ENCODE assay signal across 18 cellular contexts in the genomic region with DNA sequence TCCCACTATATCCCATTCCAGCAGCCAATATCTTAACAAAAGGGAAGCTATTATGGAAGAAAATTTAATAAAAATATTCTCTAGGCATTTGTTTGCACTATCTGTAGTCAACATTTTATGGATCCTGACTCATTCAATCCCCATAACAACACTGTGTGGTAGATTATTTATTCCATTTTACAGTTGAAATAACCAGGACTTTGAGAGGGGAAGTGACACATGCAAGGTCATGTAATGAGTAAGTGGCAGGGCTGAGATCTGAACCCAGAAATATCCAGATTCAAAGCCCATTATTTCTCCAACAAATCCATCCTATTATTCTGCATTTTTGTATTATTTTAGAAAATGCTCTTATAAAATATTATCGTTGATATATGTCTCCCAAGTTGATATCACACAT. TPM values are rescaled to one million over a fixed set of nuclear protein-coding genes. Genes with fewer than 3 reads are reported as not detected.
DNase-seq lines count a peak whose midpoint lies in the region; ATAC-seq and TF ChIP-seq lines count a peak whose summit lies in the region.
"Had no signal": no experiment of that assay in that cellular context is flagged by ENCODE, and none has a peak within 500 bp of the region (broad histone marks: within the 10 kb centered on the region; RNA-seq: fewer than 3 reads in every experiment).

No MANE protein-coding gene starts in this region.

- DNase-seq in AG10803 (ENCODE audit: low read depth) (peak; percentile 65), MG63 (peak; percentile 3), mammary epithelial cell (peak; percentile 77), iris pigment epithelial cell (ENCODE audit: low read depth) (peak; percentile 75), NCI-H1930 (lab: John Stamatoyannopoulos, UW) (no peak), gastrocnemius medialis (no peak), foreskin melanocyte (no peak), HuH-7.5 (ENCODE audit: low spot score) (no peak)
- DNase-seq: activated CD4-positive, alpha-beta T cell treated with anti-CD3 and anti-CD28 coated beads for 48 hours; activated naive CD8-positive, alpha-beta T cell treated with anti-CD3 and anti-CD28 coated beads, Interleukin-2, amount 10 ng/mL, durations not matched to agents 7 days and 5 days; mesendoderm; NCI-H146; NCI-H524; stimulated activated naive CD4-positive, alpha-beta T cell treated with Interleukin-2 at 50 U/mL for 16 hours had no signal

- H3K4me2 ChIP-seq in mammary epithelial cell (ENCODE audit: insufficient read depth, low read depth, low read length), result peak overlapping the region; percentile 52
- H3K4me2 ChIP-seq: KMS-11 had no signal

- ATAC-seq in gastrocnemius medialis, result no peak
- ATAC-seq: sciatic nerve had no signal

- H3K27ac ChIP-seq in mammary epithelial cell (ENCODE audit: insufficient read depth, low read depth, low read length) (peak overlapping the region; percentile 92), gastrocnemius medialis (no peak overlapping the region)
- H3K27ac ChIP-seq: esophagus muscularis mucosa, KMS-11 had no signal

- dilution Hi-C loops in mammary epithelial cell (cut with HindIII; ENCODE audit: low sequenced_read_pairs), result no loop called here

- H3K27me3 ChIP-seq in MG63 (no peaks in the 10 kb centered on the region), mammary epithelial cell (ENCODE audit: insufficient read depth, low read length) (no peaks in the 10 kb centered on the region), gastrocnemius medialis (no peaks in the 10 kb centered on the region)
- H3K27me3 ChIP-seq: esophagus muscularis mucosa had no signal

- no peak overlapping the region for H2AFZ ChIP-seq in mammary epithelial cell (ENCODE audit: low read depth, low read length)

- TF ChIP-seq POLR2A in gastrocnemius medialis (IDR thresholded peaks at IDR 0.05), result no peak

- H3K4me3 ChIP-seq in AG10803 (ENCODE audit: low read length) (no peak overlapping the region), MG63 (no peak overlapping the region), mammary epithelial cell (replicated peaks in 1 of 3; ENCODE audit: insufficient read depth in 1 of 3, low read depth in 2 of 3, low read length in 3 of 3) (no peak overlapping the region), gastrocnemius medialis (no peak overlapping the region)
- H3K4me3 ChIP-seq: esophagus muscularis mucosa, HAP-1 had no signal

- H3K4me1 ChIP-seq in mammary epithelial cell (ENCODE audit: insufficient read depth, low read length) (peaks cover 39% of the 10 kb centered on the region), gastrocnemius medialis (no peaks in the 10 kb centered on the region)
- H3K4me1 ChIP-seq: esophagus muscularis mucosa, HAP-1 had no signal

- TF ChIP-seq CTCF in AG10803 (conservative IDR thresholded peaks at IDR 0.05; ENCODE audit: low read length) (no peak), mammary epithelial cell (conservative IDR thresholded peaks at IDR 0.05 in 1 of 2, IDR thresholded peaks at IDR 0.05 in 1 of 2; ENCODE audit: extremely low read depth in 1 of 2, insufficient read depth in 1 of 2, low read depth in 1 of 2, low read length in 2 of 2) (no peak), gastrocnemius medialis (IDR thresholded peaks at IDR 0.05 in 4 of 5, conservative IDR thresholded peaks at IDR 0.05 in 1 of 5) (no peak)

- H3K9me3 ChIP-seq in MG63, result peaks cover 5% of the 10 kb centered on the region; the same call in 1 of the 2 replicates
- H3K9me3 ChIP-seq in mammary epithelial cell (replicated peaks; ENCODE audit: insufficient read depth, low read length), result no peaks in the 10 kb centered on the region
- no peaks in the 10 kb centered on the region for H3K9me3 ChIP-seq in gastrocnemius medialis
- H3K9me3 ChIP-seq: esophagus muscularis mucosa, HAP-1 had no signal

- CTCF ChIA-PET in mammary epithelial cell (lab: Charles Lee; ENCODE audit: low non-redundant PET), result no interaction called here

- no peaks in the 10 kb centered on the region for H3K79me2 ChIP-seq in mammary epithelial cell (ENCODE audit: insufficient read depth, low read length)

- peak overlapping the region; percentile 22 for H3K9ac ChIP-seq in mammary epithelial cell (ENCODE audit: insufficient read depth, low read length)
- H3K9ac ChIP-seq: KMS-11 had no signal

- in situ Hi-C loops in mammary epithelial cell (cut with MboI; ENCODE audit: low sequenced_read_pairs in 2 of 2) (loop anchor here in 1 of 2 donors (5.0 kb wide), 1 partner anchor 53 kb away; a partner anchor contains a TSS), gastrocnemius medialis (cut with MboI; ENCODE audit: low sequenced_read_pairs in 4 of 4) (no loop called here)

- no peaks in the 10 kb centered on the region for H4K20me1 ChIP-seq in mammary epithelial cell (ENCODE audit: insufficient read depth, low read length)

- intact Hi-C loops in mammary epithelial cell (cut with micrococcal nuclease) (no loop called here), gastrocnemius medialis (cut with DNase I; ENCODE audit: low total_unique reads) (no loop called here)

- 77% methylated on average over 1 of the region's 1 CpG for WGBS in mammary epithelial cell (ENCODE audit: low coverage, missing lambda C conversion rate)

- no TSS peak for BruUV-seq in mammary epithelial cell (replicated peaks; lab: Mats Ljungman, UMichigan)

- H3K36me3 ChIP-seq in MG63, result no peaks in the 10 kb centered on the region
- H3K36me3 ChIP-seq in mammary epithelial cell (ENCODE audit: insufficient read depth, low read length), result no peaks in the 10 kb centered on the region
- no peaks in the 10 kb centered on the region for H3K36me3 ChIP-seq in gastrocnemius medialis
- H3K36me3 ChIP-seq: esophagus muscularis mucosa, HAP-1 had no signal

RNA-seq across cellular contexts. Expression of a gene that starts 54.8 kb away (rescaled TPM):
- total RNA-seq in MG63 (2014; rRNA removed; shearing (Covaris generic); ENCODE audit: low replicate concordance), result 2.4 and 2.5 TPM in 2 replicates
- total RNA-seq in mammary epithelial cell (10 to 100 TPM in 1 of 2 donors, 1 to 10 TPM in 1; 5.7 to 35.4 TPM), gastrocnemius medialis (not detected)
- polyA plus RNA-seq in mammary epithelial cell, result 11.9 TPM
- 18.5 TPM for polyA minus RNA-seq in mammary epithelial cell
- total RNA-seq: esophagus muscularis mucosa had no signal

Comparison
In these comparisons a context has a peak if more than half of its experiments do, and no peak if none do; other contexts are left out.
1. DNase-seq: peak in AG10803 (single experiment), MG63 (single experiment), mammary epithelial cell (single experiment) and iris pigment epithelial cell (single experiment); none in NCI-H1930 (0 of 2), gastrocnemius medialis (0 of 2), foreskin melanocyte (single experiment) and HuH-7.5 (single experiment).